In genomic region chr6:118648866-118649554, GRCh38 we compare ENCODE assay signal across 10 cellular contexts. TPM values are rescaled to one million over a fixed set of nuclear protein-coding genes. Genes with fewer than 3 reads are reported as not detected.
DNase-seq lines count a peak whose midpoint lies in the region; ATAC-seq and TF ChIP-seq lines count a peak whose summit lies in the region.
"Had no signal": no experiment of that assay in that cellular context is flagged by ENCODE, and none has a peak within 500 bp of the region (broad histone marks: within the 10 kb centered on the region; RNA-seq: fewer than 3 reads in every experiment).

No MANE protein-coding gene starts in this region.

- H3K4me1 Mint-ChIP-seq in MCF 10A (ENCODE audit: insufficient read depth, unreplicated experiment) (peaks cover 20% of the 10 kb centered on the region), type B pancreatic cell (ENCODE audit: unreplicated experiment) (peaks cover 24% of the 10 kb centered on the region)

- H3K4me1 ChIP-seq in breast epithelium (no peaks in the 10 kb centered on the region), upper lobe of left lung (peaks cover 13 to 28% (median 15%) of the 10 kb centered on the region in 4 donors)

- POLR2A ChIA-PET in MCF 10A (lab: Yijun Ruan, JAX), result interaction anchor here (0.7 to 2.7 kb wide), 6 partner anchors 9 to 136 kb away, joined by 3 to 13 read pairs (median 4); no protein-coding TSS in a partner anchor

- no peak for TF ChIP-seq EP300 in upper lobe of left lung (IDR thresholded peaks at IDR 0.05)

- H3K27me3 Mint-ChIP-seq in MCF 10A (ENCODE audit: insufficient read depth, unreplicated experiment) (no peaks in the 10 kb centered on the region), type B pancreatic cell (no peaks in the 10 kb centered on the region)

- CTCF ChIA-PET in MCF 10A (lab: Yijun Ruan, JAX), result interaction anchor here (0.7 kb wide), 2 partner anchors 175 to 430 kb away, joined by 3 to 4 read pairs; no protein-coding TSS in a partner anchor

- WGBS in upper lobe of left lung, 2 donors, result 64 to 79% methylated on average over 2 of the region's 2 CpGs

- no peaks in the 10 kb centered on the region for H3K9me3 ChIP-seq in breast epithelium
- H3K9me3 ChIP-seq in upper lobe of left lung, result no peaks in the 10 kb centered on the region

- TF ChIP-seq CTCF in MCF 10A (IDR thresholded peaks at IDR 0.05; ENCODE audit: unreplicated experiment), result no peak
- no peak for TF ChIP-seq CTCF in breast epithelium (IDR thresholded peaks at IDR 0.05)
- TF ChIP-seq CTCF in WI38 (IDR thresholded peaks at IDR 0.05; ENCODE audit: low read depth, low read length), result no peak
- no peak for TF ChIP-seq CTCF in foreskin fibroblast (IDR thresholded peaks at IDR 0.05; ENCODE audit: low read depth, low read length)
- TF ChIP-seq CTCF in type B pancreatic cell (conservative IDR thresholded peaks at IDR 0.05), result no peak
- no peak for TF ChIP-seq CTCF in upper lobe of left lung (IDR thresholded peaks at IDR 0.05)

- ATAC-seq in GM18861 (IDR thresholded peaks at IDR 0.05; ENCODE audit: unreplicated experiment) (no peak), upper lobe of left lung (ENCODE audit: low FRiP score in 2 of 2) (no peak)
- ATAC-seq: left cardiac atrium had no signal

- H3K36me3 Mint-ChIP-seq in MCF 10A (ENCODE audit: insufficient read depth, unreplicated experiment) (peaks cover 4% of the 10 kb centered on the region), type B pancreatic cell (peaks cover 8% of the 10 kb centered on the region)

- TF ChIP-seq POLR2A in breast epithelium (IDR thresholded peaks at IDR 0.05), result no peak
- TF ChIP-seq POLR2A in upper lobe of left lung (IDR thresholded peaks at IDR 0.05), result no peak

- DNase-seq in MCF 10A (ENCODE audit: unreplicated experiment) (no peak), breast epithelium (ENCODE audit: low spot score in 2 of 2) (no peak), foreskin fibroblast (peak; percentile 21 to 70), type B pancreatic cell (ENCODE audit: extremely low spot score, unreplicated experiment) (no peak), hepatic stellate cell (ENCODE audit: low spot score) (no peak), upper lobe of left lung (no peak)
- DNase-seq: left cardiac atrium, NCI-H2081 treated with DMSO at 0.1 percent for 48 hours had no signal

- H3K36me3 ChIP-seq in breast epithelium (no peaks in the 10 kb centered on the region), upper lobe of left lung (no peaks in the 10 kb centered on the region)

- H3K27ac ChIP-seq in breast epithelium, result no peak overlapping the region
- H3K27ac ChIP-seq in upper lobe of left lung, result no peak overlapping the region

- H3K4me3 ChIP-seq in breast epithelium (no peak overlapping the region), WI38 (ENCODE audit: low read depth, low read length) (peak overlapping the region; percentile 87), foreskin fibroblast (ENCODE audit: low read depth in 1 of 2, low read length in 2 of 2) (peak overlapping the region; percentile 76 to 82), upper lobe of left lung (peak overlapping the region in 1 of 4 donors; percentile 82)

- BruUV-seq in MCF 10A (replicated peaks; lab: Mats Ljungman, UMichigan), result no TSS peak

- intact Hi-C loops in MCF 10A (cut with micrococcal nuclease), result no loop called here
- intact Hi-C loops in breast epithelium (cut with DNase I; ENCODE audit: low total_unique reads), result no loop called here

- H3K4me3 Mint-ChIP-seq in MCF 10A (ENCODE audit: unreplicated experiment) (peak overlapping the region; percentile 85), type B pancreatic cell (peak overlapping the region; percentile 92)

- H3K27ac Mint-ChIP-seq in MCF 10A (ENCODE audit: low read depth, unreplicated experiment) (peak overlapping the region; percentile 71), type B pancreatic cell (peak overlapping the region; percentile 75)

- H3K27me3 ChIP-seq in breast epithelium (no peaks in the 10 kb centered on the region), upper lobe of left lung (no peaks in the 10 kb centered on the region)

- H3K9me3 Mint-ChIP-seq in MCF 10A (ENCODE audit: unreplicated experiment), result no peaks in the 10 kb centered on the region
- H3K9me3 Mint-ChIP-seq in type B pancreatic cell, result peaks cover 4% of the 10 kb centered on the region

RNA-seq across cellular contexts. Expression of gene CEP85L, which starts 2.4 kb away (rescaled TPM):
- total RNA-seq in MCF 10A (2022), result 8.4 and 10.0 TPM in 2 replicates
- 10 to 100 TPM; 12.7 to 17.3 (median 15.7) TPM for total RNA-seq in breast epithelium
- 8.9 and 16.1 TPM in 2 replicates for total RNA-seq in type B pancreatic cell (ENCODE audit: low replicate concordance)
- total RNA-seq in upper lobe of left lung, result 10 to 100 TPM in 5 of 6 donors, 1 to 10 TPM in 1; 7.5 to 22.0 (median 13.0) TPM

Comparison
In these comparisons a context has a peak if more than half of its experiments do, and no peak if none do; other contexts are left out.
1. DNase-seq: peak in foreskin fibroblast (2 of 2); none in MCF 10A (single experiment), breast epithelium (0 of 2), type B pancreatic cell (single experiment), hepatic stellate cell (single experiment) and upper lobe of left lung (0 of 2).
2. H3K4me3 ChIP-seq: peak in WI38 (single experiment) and foreskin fibroblast (2 of 2); none in breast epithelium (0 of 3).